1 cellular context compared by ENCODE assay signal in genomic region chr7:99374121-99375064, GRCh38.
TF ChIP-seq lines count a peak whose summit lies in the region.

Gene ARPC1B (plus strand): TSS chr7:99374730. CDS start chr7:99385715, 10,985 bp downstream.

TF ChIP-seq in A549, 52 proteins besides CTCF, POLR2A, EP300 and RAD21 (continued from another document):
- TF ChIP-seq BCL3 (IDR thresholded peaks at IDR 0.05): peak; percentile 54; the same call in 2 of the 3 replicates
- TF ChIP-seq HDAC2 (IDR thresholded peaks at IDR 0.05): no peak
- no peak for TF ChIP-seq HEYL (CRISPR knock-in tag; IDR thresholded peaks at IDR 0.05)
- TF ChIP-seq FOXS1 (CRISPR knock-in tag; IDR thresholded peaks at IDR 0.05): no peak
- TF ChIP-seq ZFP36 (IDR thresholded peaks at IDR 0.05; ENCODE audit: borderline replicate concordance, partially characterized antibody): no peak
- peak; percentile 60; the same call in 1 of the 2 replicates for TF ChIP-seq PHF8 (IDR thresholded peaks at IDR 0.05; ENCODE audit: borderline replicate concordance, low read depth)
- TF ChIP-seq SMC3 (IDR thresholded peaks at IDR 0.05): no peak
- TF ChIP-seq JUN (IDR thresholded peaks at IDR 0.05): peak in 1 of 2 experiments; percentile 90; a peak in 4 of 5 replicates
- no peak for TF ChIP-seq ZSCAN20 (CRISPR knock-in tag; IDR thresholded peaks at IDR 0.05)
- no peak for TF ChIP-seq KDM5A (IDR thresholded peaks at IDR 0.05)
- no peak for TF ChIP-seq HOXB5 (CRISPR knock-in tag; IDR thresholded peaks at IDR 0.05)
- no peak for TF ChIP-seq HOXA7 (CRISPR knock-in tag; IDR thresholded peaks at IDR 0.05)
- TF ChIP-seq NPAS2 (CRISPR knock-in tag; IDR thresholded peaks at IDR 0.05; ENCODE audit: borderline replicate concordance): no peak
- no peak for TF ChIP-seq ATOH8 (CRISPR knock-in tag; IDR thresholded peaks at IDR 0.05; ENCODE audit: low read depth)
- no peak for TF ChIP-seq ZC3H11A (IDR thresholded peaks at IDR 0.05)
- TF ChIP-seq MYC (IDR thresholded peaks at IDR 0.05; ENCODE audit: borderline replicate concordance, low read length): 0 out of 2 replicates have a peak, but pooled peaks have one; percentile 36
- peak; percentile 59 for TF ChIP-seq REST (IDR thresholded peaks at IDR 0.05)
- no peak for TF ChIP-seq HMGXB4 (CRISPR knock-in tag; IDR thresholded peaks at IDR 0.05; ENCODE audit: borderline replicate concordance)
